30 cellular contexts compared by ENCODE assay signal in genomic region chr14:71712478-71712877, GRCh38.
A peak's percentile ranks its signal among the peaks of the same experiment; 100 is the strongest.
DNase-seq lines count a peak whose midpoint lies in the region; ATAC-seq and TF ChIP-seq lines count a peak whose summit lies in the region.
"Had no signal": no experiment of that assay in that cellular context is flagged by ENCODE, and none has a peak within 500 bp of the region (broad histone marks: within the 10 kb centered on the region; RNA-seq: fewer than 3 reads in every experiment).

No MANE protein-coding gene starts in this region.

- no peaks in the 10 kb centered on the region for H3K27me3 Mint-ChIP-seq in stimulated activated naive CD8-positive, alpha-beta T cell treated with anti-CD3 and anti-CD28 coated beads, Interleukin-15, amount 100 ng/mL, for 72 hours
- no peaks in the 10 kb centered on the region for H3K27me3 Mint-ChIP-seq in neural crest cell (ENCODE audit: low read depth)
- H3K27me3 Mint-ChIP-seq in activated T-helper 1 cell treated with anti-CD3 and anti-CD28 coated beads, Interleukin-12 subunit alpha, Interleukin-12 subunit beta, Interleukin-2, Interleukin-4 antibody, amounts not matched to agents 30 ng/mL and 10 ng/mL and 1 ng/mL, durations not matched to agents 14 hours and 24 hours and 36 hours (ENCODE audit: insufficient read depth) = no peaks in the 10 kb centered on the region
- H3K27me3 Mint-ChIP-seq: naive B cell had no signal

- TF ChIP-seq CTCF in breast epithelium (IDR thresholded peaks at IDR 0.05) (no peak), neural crest cell (conservative IDR thresholded peaks at IDR 0.05) (no peak)

- H3K4me3 Mint-ChIP-seq in stimulated activated naive CD8-positive, alpha-beta T cell treated with anti-CD3 and anti-CD28 coated beads, Interleukin-15, amount 100 ng/mL, for 72 hours = no peak overlapping the region
- H3K4me3 Mint-ChIP-seq in neural crest cell = peak overlapping the region; percentile 21
- H3K4me3 Mint-ChIP-seq in activated T-helper 1 cell treated with anti-CD3 and anti-CD28 coated beads, Interleukin-12 subunit alpha, Interleukin-12 subunit beta, Interleukin-2, Interleukin-4 antibody, amounts not matched to agents 30 ng/mL and 10 ng/mL and 1 ng/mL, durations not matched to agents 14 hours and 24 hours and 36 hours = no peak overlapping the region
- H3K4me3 Mint-ChIP-seq: endodermal cell; mesothelial cell of epicardium; naive B cell; T-helper 1 cell treated with Interleukin-12 subunit alpha and Interleukin-12 subunit beta and Interleukin-4 antibody, amounts not matched to agents 30 μg/mL and 1 μg/mL, for 36 hours had no signal

- H3K9me3 ChIP-seq in breast epithelium = no peaks in the 10 kb centered on the region
- H3K9me3 ChIP-seq: BLaER1 treated with 17β-estradiol and CSF1 and Interleukin-3, amounts not matched to agents 10 nM and 100 nM; heart left ventricle; MG63; SJSA1; testis; uterus had no signal

- ATAC-seq in stimulated activated naive CD8-positive, alpha-beta T cell treated with anti-CD3 and anti-CD28 coated beads, Interleukin-15, amount 100 ng/mL, for 72 hours = no peak
- ATAC-seq in stimulated activated naive CD8-positive, alpha-beta T cell treated with anti-CD3 and anti-CD28 coated beads, Interleukin-15, Interleukin-2, amounts not matched to agents 100 U/mL and 50 U/mL, for 24 hours = no peak
- ATAC-seq in HG03354 (IDR thresholded peaks at IDR 0.05; ENCODE audit: poor library complexity, severe bottlenecking, unreplicated experiment) = no peak
- ATAC-seq: foreskin keratinocyte had no signal

- no peak overlapping the region for H3K4me3 ChIP-seq in breast epithelium
- H3K4me3 ChIP-seq: BLaER1 treated with 17β-estradiol and CSF1 and Interleukin-3, amounts not matched to agents 10 nM and 100 nM; heart left ventricle; MG63; SJSA1; testis; uterus had no signal

- peaks cover 8% of the 10 kb centered on the region for H3K36me3 Mint-ChIP-seq in neural crest cell (ENCODE audit: low read depth)
- peaks cover 41% of the 10 kb centered on the region for H3K36me3 Mint-ChIP-seq in activated T-helper 1 cell treated with anti-CD3 and anti-CD28 coated beads, Interleukin-12 subunit alpha, Interleukin-12 subunit beta, Interleukin-2, Interleukin-4 antibody, amounts not matched to agents 30 ng/mL and 10 ng/mL and 1 ng/mL, durations not matched to agents 14 hours and 24 hours and 36 hours (ENCODE audit: low read depth)

- H3K27ac Mint-ChIP-seq in stimulated activated naive CD8-positive, alpha-beta T cell treated with anti-CD3 and anti-CD28 coated beads, Interleukin-15, amount 100 ng/mL, for 72 hours = peak overlapping the region; percentile 27 to 68
- peak overlapping the region; percentile 36 for H3K27ac Mint-ChIP-seq in neural crest cell (ENCODE audit: unreplicated experiment)
- no peak overlapping the region for H3K27ac Mint-ChIP-seq in activated T-helper 1 cell treated with anti-CD3 and anti-CD28 coated beads, Interleukin-12 subunit alpha, Interleukin-12 subunit beta, Interleukin-2, Interleukin-4 antibody, amounts not matched to agents 30 ng/mL and 10 ng/mL and 1 ng/mL, durations not matched to agents 14 hours and 24 hours and 36 hours
- H3K27ac Mint-ChIP-seq: endodermal cell; T-helper 1 cell treated with Interleukin-12 subunit alpha and Interleukin-12 subunit beta and Interleukin-4 antibody, amounts not matched to agents 30 μg/mL and 1 μg/mL, for 36 hours had no signal

- no peak for TF ChIP-seq POLR2A in breast epithelium (IDR thresholded peaks at IDR 0.05)

- H3K27ac ChIP-seq in breast epithelium = peak overlapping the region; percentile 16 to 42
- H3K27ac ChIP-seq: BLaER1 treated with 17β-estradiol and CSF1 and Interleukin-3, amounts not matched to agents 10 nM and 100 nM; foreskin keratinocyte; heart left ventricle; uterus had no signal

- no peaks in the 10 kb centered on the region for H3K27me3 ChIP-seq in breast epithelium
- H3K27me3 ChIP-seq: BLaER1 treated with 17β-estradiol and CSF1 and Interleukin-3, amounts not matched to agents 10 nM and 100 nM; foreskin keratinocyte; heart left ventricle; MG63; SJSA1; testis; uterus had no signal

- no peak for DNase-seq in stimulated activated naive CD8-positive, alpha-beta T cell treated with anti-CD3 and anti-CD28 coated beads, Interleukin-15, amount 100 ng/mL, for 72 hours
- no peak for DNase-seq in stimulated activated naive CD8-positive, alpha-beta T cell treated with anti-CD3 and anti-CD28 coated beads, Interleukin-15, Interleukin-2, amounts not matched to agents 100 U/mL and 50 U/mL, for 24 hours
- no peak for DNase-seq in breast epithelium (ENCODE audit: low spot score in 2 of 2)
- DNase-seq in neural crest cell (ENCODE audit: low read depth, low spot score) = no peak
- no peak for DNase-seq in D341Med (ENCODE audit: low spot score)
- no peak for DNase-seq in activated naive CD4-positive, alpha-beta T cell treated with Interleukin-2 at 50 U/mL for 16 hours
- DNase-seq in activated T-helper 1 cell treated with anti-CD3 and anti-CD28 coated beads, Interleukin-12 subunit alpha, Interleukin-12 subunit beta, Interleukin-2, Interleukin-4 antibody, amounts not matched to agents 30 ng/mL and 10 ng/mL and 1 ng/mL, durations not matched to agents 14 hours and 24 hours and 36 hours (ENCODE audit: low spot score) = no peak
- DNase-seq: activated CD4-positive, alpha-beta T cell treated with anti-CD3 and anti-CD28 coated beads, Interleukin-2, amount 50 U/mL, for 48 hours; activated CD4-positive, CD25-positive, alpha-beta regulatory T cell treated with anti-CD3 and anti-CD28 coated beads, Interleukin-2, amount 50 U/mL, for 72 hours; activated naive CD4-positive, alpha-beta T cell treated with anti-CD3 and anti-CD28 coated beads, Interleukin-2, amount 50 U/mL, for 16 hours; amygdala; DMS153; endodermal cell; foreskin keratinocyte; heart left ventricle; KG1; naive B cell; NCI-H1105; NCI-H187; occipital lobe; RPMI8226; stimulated activated naive CD4-positive, alpha-beta T cell; testis; uterus had no signal

- no peaks in the 10 kb centered on the region for H3K4me1 ChIP-seq in breast epithelium
- H3K4me1 ChIP-seq: BLaER1 treated with 17β-estradiol and CSF1 and Interleukin-3, amounts not matched to agents 10 nM and 100 nM; foreskin keratinocyte; testis; uterus had no signal

- H3K9me3 Mint-ChIP-seq in stimulated activated naive CD8-positive, alpha-beta T cell treated with anti-CD3 and anti-CD28 coated beads, Interleukin-15, amount 100 ng/mL, for 72 hours = no peaks in the 10 kb centered on the region
- H3K9me3 Mint-ChIP-seq in neural crest cell = peaks cover 2% of the 10 kb centered on the region
- H3K9me3 Mint-ChIP-seq in activated T-helper 1 cell treated with anti-CD3 and anti-CD28 coated beads, Interleukin-12 subunit alpha, Interleukin-12 subunit beta, Interleukin-2, Interleukin-4 antibody, amounts not matched to agents 30 ng/mL and 10 ng/mL and 1 ng/mL, durations not matched to agents 14 hours and 24 hours and 36 hours = no peaks in the 10 kb centered on the region
- H3K9me3 Mint-ChIP-seq: endodermal cell; mesothelial cell of epicardium; naive B cell; T-helper 1 cell treated with Interleukin-12 subunit alpha and Interleukin-12 subunit beta and Interleukin-4 antibody, amounts not matched to agents 30 μg/mL and 1 μg/mL, for 36 hours had no signal

- H3K4me1 Mint-ChIP-seq in stimulated activated naive CD8-positive, alpha-beta T cell treated with anti-CD3 and anti-CD28 coated beads, Interleukin-15, amount 100 ng/mL, for 72 hours = peaks cover 15% of the 10 kb centered on the region
- peaks cover 35% of the 10 kb centered on the region for H3K4me1 Mint-ChIP-seq in neural crest cell
- H3K4me1 Mint-ChIP-seq in activated T-helper 1 cell treated with anti-CD3 and anti-CD28 coated beads, Interleukin-12 subunit alpha, Interleukin-12 subunit beta, Interleukin-2, Interleukin-4 antibody, amounts not matched to agents 30 ng/mL and 10 ng/mL and 1 ng/mL, durations not matched to agents 14 hours and 24 hours and 36 hours (ENCODE audit: low read depth) = peaks cover 28% of the 10 kb centered on the region

- intact Hi-C loops in breast epithelium (cut with DNase I; ENCODE audit: low total_unique reads) = no loop called here
- intact Hi-C loops in activated T-helper 1 cell treated with anti-CD3 and anti-CD28 coated beads, Interleukin-12 subunit alpha, Interleukin-12 subunit beta, Interleukin-2, Interleukin-4 antibody, amounts not matched to agents 30 ng/mL and 10 ng/mL and 1 ng/mL, durations not matched to agents 14 hours and 24 hours and 36 hours (cut with micrococcal nuclease) = loop anchor here (2.0 kb wide), 1 partner anchor 66 kb away; no protein-coding TSS in a partner anchor

- H3K36me3 ChIP-seq in breast epithelium = no peaks in the 10 kb centered on the region
- H3K36me3 ChIP-seq: uterus had no signal
